27 cellular contexts compared by ENCODE assay signal in genomic region chr2:143241403-143242088, GRCh38.
A peak's percentile ranks its signal among the peaks of the same experiment; 100 is the strongest.
DNase-seq lines count a peak whose midpoint lies in the region; ATAC-seq lines count a peak whose summit lies in the region.
"Had no signal": no experiment of that assay in that cellular context is flagged by ENCODE, and none has a peak within 500 bp of the region (broad histone marks: within the 10 kb centered on the region; RNA-seq: fewer than 3 reads in every experiment).

No MANE protein-coding gene starts in this region.

- DNase-seq in activated naive CD8-positive, alpha-beta T cell treated with anti-CD3 and anti-CD28 coated beads, Interleukin-2, amount 50 U/mL, for 24 hours, result no peak
- no peak for DNase-seq in activated naive CD8-positive, alpha-beta T cell treated with anti-CD3 and anti-CD28 coated beads for 36 hours
- DNase-seq in activated T-helper 1 cell treated with anti-CD3 and anti-CD28 coated beads, Interleukin-12 subunit alpha, Interleukin-12 subunit beta, Interleukin-2, Interleukin-4 antibody, amounts not matched to agents 30 ng/mL and 10 ng/mL and 1 ng/mL, durations not matched to agents 14 hours and 24 hours and 36 hours (ENCODE audit: low spot score), result no peak
- peak; percentile 31 for DNase-seq in iPS-NIHi11 (ENCODE audit: low spot score)
- no peak for DNase-seq in stimulated activated naive B cell treated with anti-CD40 and anti-IgM and Interleukin-4, amounts not matched to agents 10 μg/mL and 1 μg/mL and 100 μg/mL, for 72 hours
- DNase-seq: activated naive CD4-positive, alpha-beta T cell treated with Interleukin-2 at 50 U/mL for 16 hours; anterior cingulate cortex; Caco-2; central memory CD4-positive, alpha-beta T cell; DMS79 treated with DMSO at 0.1 percent for 48 hours; left cardiac atrium; mesenchymal stem cell; NCI-H1105; NCI-H2029; NCI-H2227 treated with DMSO at 0.1 percent for 48 hours; NCI-H774; OCI-M1; ovary; right cardiac atrium; stimulated activated CD4-positive, alpha-beta T cell treated with anti-CD3 and anti-CD28 coated beads, Interleukin-12 subunit alpha, Interleukin-12 subunit beta, amount 100 ng/mL, for 4 hours; stimulated activated CD4-positive, alpha-beta T cell treated with anti-CD3 and anti-CD28 coated beads, Interleukin-4, amount 100 ng/mL, for 24 hours; stimulated activated naive CD4-positive, alpha-beta T cell; uterus had no signal

- no peaks in the 10 kb centered on the region for H3K9me3 Mint-ChIP-seq in activated naive CD8-positive, alpha-beta T cell treated with anti-CD3 and anti-CD28 coated beads, Interleukin-2, amount 50 U/mL, for 24 hours
- H3K9me3 Mint-ChIP-seq in activated naive CD8-positive, alpha-beta T cell treated with anti-CD3 and anti-CD28 coated beads for 36 hours, result no peaks in the 10 kb centered on the region
- no peaks in the 10 kb centered on the region for H3K9me3 Mint-ChIP-seq in activated T-helper 1 cell treated with anti-CD3 and anti-CD28 coated beads, Interleukin-12 subunit alpha, Interleukin-12 subunit beta, Interleukin-2, Interleukin-4 antibody, amounts not matched to agents 30 ng/mL and 10 ng/mL and 1 ng/mL, durations not matched to agents 14 hours and 24 hours and 36 hours
- no peaks in the 10 kb centered on the region for H3K9me3 Mint-ChIP-seq in stimulated activated naive B cell treated with anti-CD40 and anti-IgM and Interleukin-4, amounts not matched to agents 10 μg/mL and 1 μg/mL and 100 μg/mL, for 72 hours

- H3K36me3 Mint-ChIP-seq in activated naive CD8-positive, alpha-beta T cell treated with anti-CD3 and anti-CD28 coated beads, Interleukin-2, amount 50 U/mL, for 24 hours (ENCODE audit: low read depth), result peaks cover 20% of the 10 kb centered on the region
- peaks cover 26% of the 10 kb centered on the region for H3K36me3 Mint-ChIP-seq in activated naive CD8-positive, alpha-beta T cell treated with anti-CD3 and anti-CD28 coated beads for 36 hours
- peaks cover 22% of the 10 kb centered on the region for H3K36me3 Mint-ChIP-seq in activated T-helper 1 cell treated with anti-CD3 and anti-CD28 coated beads, Interleukin-12 subunit alpha, Interleukin-12 subunit beta, Interleukin-2, Interleukin-4 antibody, amounts not matched to agents 30 ng/mL and 10 ng/mL and 1 ng/mL, durations not matched to agents 14 hours and 24 hours and 36 hours (ENCODE audit: low read depth)
- peaks cover 17 to 18% of the 10 kb centered on the region in 2 donors for H3K36me3 Mint-ChIP-seq in stimulated activated naive B cell treated with anti-CD40 and anti-IgM and Interleukin-4, amounts not matched to agents 10 μg/mL and 1 μg/mL and 100 μg/mL, for 72 hours

- H3K27ac Mint-ChIP-seq in activated naive CD8-positive, alpha-beta T cell treated with anti-CD3 and anti-CD28 coated beads, Interleukin-2, amount 50 U/mL, for 24 hours, result peak overlapping the region; percentile 3
- no peak overlapping the region for H3K27ac Mint-ChIP-seq in activated naive CD8-positive, alpha-beta T cell treated with anti-CD3 and anti-CD28 coated beads for 36 hours
- peak overlapping the region; percentile 14 for H3K27ac Mint-ChIP-seq in activated T-helper 1 cell treated with anti-CD3 and anti-CD28 coated beads, Interleukin-12 subunit alpha, Interleukin-12 subunit beta, Interleukin-2, Interleukin-4 antibody, amounts not matched to agents 30 ng/mL and 10 ng/mL and 1 ng/mL, durations not matched to agents 14 hours and 24 hours and 36 hours
- peak overlapping the region; percentile 62 for H3K27ac Mint-ChIP-seq in stimulated activated naive B cell treated with anti-CD40 and anti-IgM and Interleukin-4, amounts not matched to agents 10 μg/mL and 1 μg/mL and 100 μg/mL, for 72 hours

- H3K4me1 Mint-ChIP-seq in activated naive CD8-positive, alpha-beta T cell treated with anti-CD3 and anti-CD28 coated beads, Interleukin-2, amount 50 U/mL, for 24 hours, result peaks cover 3% of the 10 kb centered on the region
- H3K4me1 Mint-ChIP-seq in activated naive CD8-positive, alpha-beta T cell treated with anti-CD3 and anti-CD28 coated beads for 36 hours, result peaks cover 4% of the 10 kb centered on the region
- peaks cover 14% of the 10 kb centered on the region for H3K4me1 Mint-ChIP-seq in activated T-helper 1 cell treated with anti-CD3 and anti-CD28 coated beads, Interleukin-12 subunit alpha, Interleukin-12 subunit beta, Interleukin-2, Interleukin-4 antibody, amounts not matched to agents 30 ng/mL and 10 ng/mL and 1 ng/mL, durations not matched to agents 14 hours and 24 hours and 36 hours (ENCODE audit: low read depth)
- H3K4me1 Mint-ChIP-seq in stimulated activated naive B cell treated with anti-CD40 and anti-IgM and Interleukin-4, amounts not matched to agents 10 μg/mL and 1 μg/mL and 100 μg/mL, for 72 hours, result peaks cover 0 to 8% of the 10 kb centered on the region in 2 donors

- intact Hi-C loops in activated T-helper 1 cell treated with anti-CD3 and anti-CD28 coated beads, Interleukin-12 subunit alpha, Interleukin-12 subunit beta, Interleukin-2, Interleukin-4 antibody, amounts not matched to agents 30 ng/mL and 10 ng/mL and 1 ng/mL, durations not matched to agents 14 hours and 24 hours and 36 hours (cut with micrococcal nuclease), result loop anchor here (2.0 kb wide), 1 partner anchor 15 kb away; no protein-coding TSS in a partner anchor

- no peak for ATAC-seq in activated naive CD8-positive, alpha-beta T cell treated with anti-CD3 and anti-CD28 coated beads, Interleukin-2, amount 50 U/mL, for 24 hours
- ATAC-seq in stimulated activated naive B cell treated with anti-CD40 and anti-IgM and Interleukin-4, amounts not matched to agents 10 μg/mL and 1 μg/mL and 100 μg/mL, for 72 hours (replicated peaks), result no peak
- ATAC-seq in HG02884 (IDR thresholded peaks at IDR 0.05; ENCODE audit: unreplicated experiment) (no peak), HG03342 (IDR thresholded peaks at IDR 0.05; ENCODE audit: unreplicated experiment) (no peak), HG02588 (IDR thresholded peaks at IDR 0.05; ENCODE audit: unreplicated experiment) (no peak)
- ATAC-seq: A549, left cardiac atrium, right cardiac atrium had no signal

- no peak overlapping the region for H3K4me3 Mint-ChIP-seq in activated naive CD8-positive, alpha-beta T cell treated with anti-CD3 and anti-CD28 coated beads, Interleukin-2, amount 50 U/mL, for 24 hours
- H3K4me3 Mint-ChIP-seq in activated naive CD8-positive, alpha-beta T cell treated with anti-CD3 and anti-CD28 coated beads for 36 hours, result no peak overlapping the region
- no peak overlapping the region for H3K4me3 Mint-ChIP-seq in activated T-helper 1 cell treated with anti-CD3 and anti-CD28 coated beads, Interleukin-12 subunit alpha, Interleukin-12 subunit beta, Interleukin-2, Interleukin-4 antibody, amounts not matched to agents 30 ng/mL and 10 ng/mL and 1 ng/mL, durations not matched to agents 14 hours and 24 hours and 36 hours
- no peak overlapping the region for H3K4me3 Mint-ChIP-seq in stimulated activated naive B cell treated with anti-CD40 and anti-IgM and Interleukin-4, amounts not matched to agents 10 μg/mL and 1 μg/mL and 100 μg/mL, for 72 hours

- H3K27me3 Mint-ChIP-seq in activated naive CD8-positive, alpha-beta T cell treated with anti-CD3 and anti-CD28 coated beads, Interleukin-2, amount 50 U/mL, for 24 hours, result no peaks in the 10 kb centered on the region
- H3K27me3 Mint-ChIP-seq in activated naive CD8-positive, alpha-beta T cell treated with anti-CD3 and anti-CD28 coated beads for 36 hours, result no peaks in the 10 kb centered on the region
- no peaks in the 10 kb centered on the region for H3K27me3 Mint-ChIP-seq in activated T-helper 1 cell treated with anti-CD3 and anti-CD28 coated beads, Interleukin-12 subunit alpha, Interleukin-12 subunit beta, Interleukin-2, Interleukin-4 antibody, amounts not matched to agents 30 ng/mL and 10 ng/mL and 1 ng/mL, durations not matched to agents 14 hours and 24 hours and 36 hours (ENCODE audit: insufficient read depth)
- no peaks in the 10 kb centered on the region for H3K27me3 Mint-ChIP-seq in stimulated activated naive B cell treated with anti-CD40 and anti-IgM and Interleukin-4, amounts not matched to agents 10 μg/mL and 1 μg/mL and 100 μg/mL, for 72 hours
